In the genomic region with DNA sequence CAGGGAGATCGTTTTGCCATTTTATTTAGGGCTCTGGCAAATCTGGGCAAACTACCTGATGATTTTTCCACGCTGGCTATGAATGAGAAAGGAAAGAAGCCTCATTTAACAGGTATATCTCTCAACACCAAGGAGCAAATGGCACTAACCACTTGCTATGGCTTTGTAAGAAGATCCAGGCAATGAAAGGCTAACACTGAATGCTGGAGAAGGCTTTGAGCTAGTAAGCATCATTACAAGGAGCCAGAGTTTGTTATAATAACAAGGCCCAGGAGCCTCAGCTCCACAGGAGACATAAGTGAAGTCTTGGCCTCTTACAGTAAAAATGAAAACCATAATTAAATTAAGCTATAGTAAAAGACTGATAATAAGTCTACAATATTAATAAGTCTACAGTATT, we compare ENCODE assay signal across 18 cellular contexts.
DNase-seq lines count a peak whose midpoint lies in the region; ATAC-seq and TF ChIP-seq lines count a peak whose summit lies in the region.
"Had no signal": no experiment of that assay in that cellular context is flagged by ENCODE, and none has a peak within 500 bp of the region (broad histone marks: within the 10 kb centered on the region; RNA-seq: fewer than 3 reads in every experiment).

No MANE protein-coding gene starts in this region.

- H3K14ac ChIP-seq in IMR-90 (replicated peaks; ENCODE audit: low read depth, low read length) = no peak overlapping the region

- no peak overlapping the region for H2BK15ac ChIP-seq in IMR-90 (ENCODE audit: low read depth, low read length)

- no peak overlapping the region for H4K5ac ChIP-seq in IMR-90 (ENCODE audit: low read depth, low read length)

- H3K4me1 ChIP-seq in IMR-90 (ENCODE audit: control insufficient read depth, insufficient read depth, low read length) = peaks cover 4% of the 10 kb centered on the region; the same call in 1 of the 2 replicates

- POLR2A ChIA-PET in IMR-90 (lab: Charles Lee; ENCODE audit: unreplicated experiment) = no interaction called here

- no TSS peak for BruUV-seq in IMR-90 (replicated peaks; lab: Mats Ljungman, UMichigan)

- no peak overlapping the region for H2AFZ ChIP-seq in IMR-90 (replicated peaks; ENCODE audit: low read length, poor library complexity)

- H2BK5ac ChIP-seq in IMR-90 (ENCODE audit: low read depth, low read length, poor library complexity, severe bottlenecking) = no peak overlapping the region

- in situ Hi-C loops in IMR-90 (cut with MboI; ENCODE audit: low sequenced_read_pairs) = no loop called here

- no peak for TF ChIP-seq RAD21 in IMR-90 (IDR thresholded peaks at IDR 0.05; ENCODE audit: low read length)

- 0 out of 2 replicates have a peak, but pooled peaks cover 3% of the 10 kb centered on the region for H3K36me3 ChIP-seq in IMR-90 (ENCODE audit: control insufficient read depth, insufficient read depth, low read length)

- H2AK5ac ChIP-seq in IMR-90 (ENCODE audit: low read depth, low read length) = no peak overlapping the region

- H3K9ac ChIP-seq in IMR-90 (ENCODE audit: low read depth, low read length) = no peak overlapping the region

- no peaks in the 10 kb centered on the region for H3K27me3 Mint-ChIP-seq in nephron progenitor cell (ENCODE audit: low read depth, poor library complexity)
- H3K27me3 Mint-ChIP-seq: CD8-positive, alpha-beta memory T cell had no signal

- H2AK9ac ChIP-seq in IMR-90 (replicated peaks; ENCODE audit: low read depth, low read length, poor library complexity) = no peak overlapping the region

- H3K27ac ChIP-seq in IMR-90 (ENCODE audit: insufficient read depth, low read length) = no peak overlapping the region
- H3K27ac ChIP-seq: 22Rv1, SJSA1 had no signal

- peak overlapping the region; percentile 7; the same call in 1 of the 2 replicates for H2BK20ac ChIP-seq in IMR-90 (ENCODE audit: low read depth, low read length)

- no peak overlapping the region for H3K18ac ChIP-seq in IMR-90 (ENCODE audit: low read depth, low read length)

- H4K91ac ChIP-seq in IMR-90 (ENCODE audit: insufficient read depth, low read depth, low read length) = no peak overlapping the region

- H3K23ac ChIP-seq in IMR-90 (ENCODE audit: low read depth, low read length) = no peak overlapping the region; the same call in 1 of the 2 replicates

- DNase-seq in NCI-H1105 treated with DMSO at 0.1 percent for 48 hours (lab: John Stamatoyannopoulos, UW) = peak; percentile 23
- DNase-seq in NCI-H1105 (lab: John Stamatoyannopoulos, UW) = no peak
- no peak for DNase-seq in IMR-90
- DNase-seq in choroid plexus epithelial cell (ENCODE audit: low read depth) = peak; percentile 23
- no peak for DNase-seq in nephron progenitor cell
- no peak for DNase-seq in activated CD4-positive, CD25-positive, alpha-beta regulatory T cell (lab: John Stamatoyannopoulos, UW)
- DNase-seq in NOMO-1 (lab: John Stamatoyannopoulos, UW; ENCODE audit: unreplicated experiment in 2 of 2) = no peak
- DNase-seq: CD8-positive, alpha-beta memory T cell; DND-41; GDM1; NCI-H187; NCI-H2171; NCI-H510A treated with DMSO at 0.1 percent for 48 hours; NK-92 treated with Interleukin-12 subunit alpha and Interleukin-12 subunit beta, amount 100 ng/mL, for 24 hours had no signal

- TF ChIP-seq POLR2A in IMR-90 (IDR thresholded peaks at IDR 0.05; ENCODE audit: low read depth, low read length) = no peak

- H3K79me1 ChIP-seq in IMR-90 (ENCODE audit: low read depth in 1 of 2, low read length in 2 of 2) = peaks cover 13 to 21% of the 10 kb centered on the region in 2 experiments; a peak in 3 of 4 replicates

- H3K9me3 ChIP-seq in IMR-90 (ENCODE audit: control insufficient read depth, insufficient read depth, low read length) = no peaks in the 10 kb centered on the region
- H3K9me3 ChIP-seq: SJSA1 had no signal

- H3K27me3 ChIP-seq in IMR-90 (ENCODE audit: control insufficient read depth, insufficient read depth, low read length) = no peaks in the 10 kb centered on the region
- H3K27me3 ChIP-seq: SJSA1 had no signal

- no CpG with 5 or more reads among the region's 2 CpGs for WGBS in IMR-90 (ENCODE audit: extremely low coverage in 2 of 2, insufficient read length in 1 of 2), 2 experiments

- no peaks in the 10 kb centered on the region for H3K36me3 Mint-ChIP-seq in nephron progenitor cell (ENCODE audit: low read depth)

- no peak overlapping the region for H3K4me3 ChIP-seq in IMR-90 (ENCODE audit: insufficient read depth, low read depth, low read length)
- H3K4me3 ChIP-seq in choroid plexus epithelial cell (ENCODE audit: low read depth, low read length) = no peak overlapping the region
- H3K4me3 ChIP-seq: K562, SJSA1 had no signal

- TF ChIP-seq CTCF in IMR-90 (conservative IDR thresholded peaks at IDR 0.05; ENCODE audit: low read depth, low read length) (no peak), choroid plexus epithelial cell (conservative IDR thresholded peaks at IDR 0.05; ENCODE audit: low read depth, low read length) (no peak), nephron progenitor cell (IDR thresholded peaks at IDR 0.05) (no peak)

- H3K56ac ChIP-seq in IMR-90 (ENCODE audit: extremely low read depth, insufficient read depth, low read length) = no peak overlapping the region

- ATAC-seq in IMR-90 (ENCODE audit: low read depth) = no peak
- ATAC-seq in GM18498 (IDR thresholded peaks at IDR 0.05; ENCODE audit: unreplicated experiment) = no peak
- ATAC-seq: K562 had no signal

- no peak overlapping the region for H3K4me3 Mint-ChIP-seq in nephron progenitor cell
- H3K4me3 Mint-ChIP-seq: CD8-positive, alpha-beta memory T cell had no signal

- no peak overlapping the region for H2BK120ac ChIP-seq in IMR-90 (ENCODE audit: low read depth, low read length)

- peaks cover 6% of the 10 kb centered on the region; the same call in 1 of the 2 replicates for H3K9me1 ChIP-seq in IMR-90 (ENCODE audit: insufficient read depth, low read length)

- no peak overlapping the region for H3K4ac ChIP-seq in IMR-90 (ENCODE audit: low read depth, low read length)

- H4K20me1 ChIP-seq in IMR-90 (ENCODE audit: insufficient read depth, low read length) = no peaks in the 10 kb centered on the region

- H4K8ac ChIP-seq in IMR-90 (ENCODE audit: low read depth in 2 of 2, low read length in 2 of 2) = no peak overlapping the region

- no peaks in the 10 kb centered on the region for H3K9me3 Mint-ChIP-seq in nephron progenitor cell
- H3K9me3 Mint-ChIP-seq: CD8-positive, alpha-beta memory T cell had no signal

- dilution Hi-C loops in IMR-90 (cut with HindIII; ENCODE audit: low sequenced_read_pairs, unreplicated experiment) = no loop called here

- intact Hi-C loops in IMR-90 (cut with micrococcal nuclease) = loop anchor here (1.0 kb wide), 1 partner anchor 27 kb away; no protein-coding TSS in a partner anchor

- CTCF ChIA-PET in IMR-90 (lab: Yijun Ruan, JAX) = no interaction called here

- H3K27ac Mint-ChIP-seq in nephron progenitor cell = peak overlapping the region; percentile 49

- peaks cover 13% of the 10 kb centered on the region for H3K4me1 Mint-ChIP-seq in nephron progenitor cell

- H3K4me2 ChIP-seq in IMR-90 (ENCODE audit: low read depth, low read length) = no peak overlapping the region

TF ChIP-seq in IMR-90, 13 proteins besides CTCF, POLR2A, EP300 and RAD21:
- TF ChIP-seq RCOR1 (IDR thresholded peaks at IDR 0.05; ENCODE audit: insufficient replicate concordance, low read length) (no peak), CEBPB (IDR thresholded peaks at IDR 0.05; ENCODE audit: low read depth, low read length) (no peak), BHLHE40 (IDR thresholded peaks at IDR 0.05; ENCODE audit: low read depth, low read length) (no peak), RFX5 (IDR thresholded peaks at IDR 0.05; ENCODE audit: low read depth, low read length) (no peak), NFE2L2 (IDR thresholded peaks at IDR 0.05; ENCODE audit: low read depth, low read length) (no peak), SMC3 (IDR thresholded peaks at IDR 0.05; ENCODE audit: low read depth, low read length) (no peak), MAFK (IDR thresholded peaks at IDR 0.05; ENCODE audit: low read depth, low read length) (no peak), CHD1 (IDR thresholded peaks at IDR 0.05; ENCODE audit: low read depth, low read length) (no peak), FOS (IDR thresholded peaks at IDR 0.05; ENCODE audit: low read depth, low read length) (no peak), MAZ (IDR thresholded peaks at IDR 0.05; ENCODE audit: borderline replicate concordance, low read depth, low read length) (no peak), MXI1 (IDR thresholded peaks at IDR 0.05; ENCODE audit: borderline replicate concordance, low read depth, low read length) (no peak)
- TF ChIP-seq, protein P1, sequence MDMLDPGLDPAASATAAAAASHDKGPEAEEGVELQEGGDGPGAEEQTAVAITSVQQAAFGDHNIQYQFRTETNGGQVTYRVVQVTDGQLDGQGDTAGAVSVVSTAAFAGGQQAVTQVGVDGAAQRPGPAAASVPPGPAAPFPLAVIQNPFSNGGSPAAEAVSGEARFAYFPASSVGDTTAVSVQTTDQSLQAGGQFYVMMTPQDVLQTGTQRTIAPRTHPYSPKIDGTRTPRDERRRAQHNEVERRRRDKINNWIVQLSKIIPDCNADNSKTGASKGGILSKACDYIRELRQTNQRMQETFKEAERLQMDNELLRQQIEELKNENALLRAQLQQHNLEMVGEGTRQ (IDR thresholded peaks at IDR 0.05; ENCODE audit: low read depth, low read length) = no peak
- TF ChIP-seq, protein P2, sequence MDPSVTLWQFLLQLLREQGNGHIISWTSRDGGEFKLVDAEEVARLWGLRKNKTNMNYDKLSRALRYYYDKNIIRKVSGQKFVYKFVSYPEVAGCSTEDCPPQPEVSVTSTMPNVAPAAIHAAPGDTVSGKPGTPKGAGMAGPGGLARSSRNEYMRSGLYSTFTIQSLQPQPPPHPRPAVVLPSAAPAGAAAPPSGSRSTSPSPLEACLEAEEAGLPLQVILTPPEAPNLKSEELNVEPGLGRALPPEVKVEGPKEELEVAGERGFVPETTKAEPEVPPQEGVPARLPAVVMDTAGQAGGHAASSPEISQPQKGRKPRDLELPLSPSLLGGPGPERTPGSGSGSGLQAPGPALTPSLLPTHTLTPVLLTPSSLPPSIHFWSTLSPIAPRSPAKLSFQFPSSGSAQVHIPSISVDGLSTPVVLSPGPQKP (IDR thresholded peaks at IDR 0.05; ENCODE audit: borderline replicate concordance, low read depth, low read length) = no peak

Comparison
In these comparisons a context has a peak if more than half of its experiments do, and no peak if none do; other contexts are left out.
1. DNase-seq: peak in NCI-H1105 treated with DMSO at 0.1 percent for 48 hours (single experiment) and choroid plexus epithelial cell (single experiment); none in NCI-H1105 (single experiment), IMR-90 (single experiment), nephron progenitor cell (single experiment), activated CD4-positive, CD25-positive, alpha-beta regulatory T cell (0 of 4) and NOMO-1 (0 of 2).